Comparison of ENCODE assay signal across 1 cellular context in the genomic region with DNA sequence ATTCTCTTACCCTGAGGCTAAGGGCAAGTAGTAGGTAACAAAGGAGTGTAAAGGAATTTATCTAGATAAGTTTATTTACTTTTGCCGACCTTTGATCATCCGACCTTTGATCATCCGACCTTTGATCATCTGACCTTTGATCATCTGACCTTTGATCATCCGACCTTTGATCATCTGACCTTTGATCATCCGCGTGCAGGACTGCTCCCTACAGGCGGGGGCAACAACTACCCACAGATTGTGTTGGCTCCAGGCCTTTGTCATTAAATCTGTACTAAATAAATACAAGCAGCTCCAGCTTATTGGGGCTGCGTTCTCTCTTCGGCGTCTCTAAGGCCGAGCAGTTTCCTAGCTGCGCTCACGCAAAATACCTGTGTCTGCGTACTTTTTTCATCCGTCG.
TF ChIP-seq lines count a peak whose summit lies in the region.

No MANE protein-coding gene starts in this region.

TF ChIP-seq in GM23338, 12 proteins besides CTCF, POLR2A, EP300 and RAD21 (continued from another document):
- no peak for TF ChIP-seq ZNF462 (CRISPR knock-in tag; IDR thresholded peaks at IDR 0.05)
TF ChIP-seq in GM23338: peak in this region for 0.
